Comparison of ENCODE assay signal across 22 cellular contexts in genomic region chr5:82730862-82731261, GRCh38.
"Had no signal": no experiment of that assay in that cellular context is flagged by ENCODE, and none has a peak within 500 bp of the region (broad histone marks: within the 10 kb centered on the region; RNA-seq: fewer than 3 reads in every experiment).

No MANE protein-coding gene starts in this region.

- FAIRE-seq: astrocyte, bronchial epithelial cell, kidney, pancreas, urothelium cell line had no signal

- H3K4me3 ChIP-seq: adrenal gland, gastrocnemius medialis, heart left ventricle, left lung, pancreas had no signal

- H3K27ac Mint-ChIP-seq: activated naive CD4-positive, alpha-beta T cell treated with anti-CD3 and anti-CD28 coated beads, Interleukin-2, amount 50 U/mL, for 72 hours had no signal

- H3K36me3 ChIP-seq: adrenal gland, gastrocnemius medialis, heart left ventricle, left lung, neutrophil, pancreas, WERI-Rb-1 had no signal

- ATAC-seq: activated naive CD4-positive, alpha-beta T cell treated with anti-CD3 and anti-CD28 coated beads, Interleukin-2, amount 50 U/mL, for 72 hours; esophagus mucosa; gastrocnemius medialis; heart left ventricle; left lung; pancreas had no signal

- H3K36me3 Mint-ChIP-seq: activated naive CD4-positive, alpha-beta T cell treated with anti-CD3 and anti-CD28 coated beads, Interleukin-2, amount 50 U/mL, for 72 hours had no signal

- H3K27me3 ChIP-seq: adrenal gland, gastrocnemius medialis, heart left ventricle, left lung, neutrophil, pancreas had no signal

- H3K27ac ChIP-seq: adrenal gland, gastrocnemius medialis, heart left ventricle, left lung, neutrophil, pancreas, WERI-Rb-1 had no signal

- H3K9me3 ChIP-seq: adrenal gland, gastrocnemius medialis, heart left ventricle, left lung, neutrophil, pancreas had no signal

- DNase-seq: activated CD4-positive, alpha-beta T cell treated with anti-CD3 and anti-CD28 coated beads, Interleukin-2, amount 50 U/mL, for 4 hours; activated gamma-delta T cell; adrenal gland; cerebellar nuclear complex; effector CD4-positive, alpha-beta T cell; gastrocnemius medialis; heart left ventricle; kidney; left lung; midbrain; pancreas; stimulated activated CD4-positive, alpha-beta T cell treated with anti-CD3 and anti-CD28 coated beads, Interleukin-1b, Interleukin-23, amount 100 ng/mL, for 48 hours; stimulated activated CD8-positive, alpha-beta memory T cell treated with anti-CD3 and anti-CD28 coated beads, Interleukin-4, amount 100 ng/mL, for 48 hours; stimulated activated naive CD4-positive, alpha-beta T cell; T-helper 2 cell; WERI-Rb-1 had no signal

- H3K4me1 ChIP-seq: gastrocnemius medialis, left lung, pancreas had no signal
